In genomic region chr1:81851217-81851616, GRCh38 we compare ENCODE assay signal across 34 cellular contexts. TPM values are rescaled to one million over a fixed set of nuclear protein-coding genes. Genes with fewer than 3 reads are reported as not detected.
"Had no signal": no experiment of that assay in that cellular context is flagged by ENCODE, and none has a peak within 500 bp of the region (broad histone marks: within the 10 kb centered on the region; RNA-seq: fewer than 3 reads in every experiment).

No MANE protein-coding gene starts in this region.

- H3K9me3 Mint-ChIP-seq: activated CD4-positive, alpha-beta T cell treated with anti-CD3 and anti-CD28 coated beads, Interleukin-2, amount 10 ng/mL, durations not matched to agents 7 days and 5 days; activated T-cell treated with anti-CD3 and anti-CD28 coated beads, Interleukin-2, amount 50 U/mL, for 24 hours; T-helper 2 cell treated with Interferon-gamma antibody and Interleukin-4, amounts not matched to agents 5 μg/mL and 100 μg/mL, for 36 hours had no signal

- DNase-seq: activated CD4-positive, alpha-beta memory T cell treated with anti-CD3 and anti-CD28 coated beads, Interleukin-2, amount 10 ng/mL, durations not matched to agents 7 days and 5 days; activated CD4-positive, alpha-beta T cell treated with anti-CD3 and anti-CD28 coated beads for 1 hour; activated CD4-positive, alpha-beta T cell treated with anti-CD3 and anti-CD28 coated beads for 4 hours; activated CD4-positive, alpha-beta T cell treated with anti-CD3 and anti-CD28 coated beads, Interleukin-2, amount 10 ng/mL, durations not matched to agents 7 days and 5 days; activated CD4-positive, alpha-beta T cell treated with anti-CD3 and anti-CD28 coated beads, Interleukin-2, amount 50 U/mL, for 4 hours; activated CD4-positive, CD25-positive, alpha-beta regulatory T cell; activated CD8-positive, alpha-beta memory T cell treated with anti-CD3 and anti-CD28 coated beads, Interleukin-2, amount 50 U/mL, for 48 hours; activated effector memory CD4-positive, alpha-beta T cell treated with Interleukin-2 at 50 U/mL for 16 hours; activated gamma-delta T cell treated with Interleukin-2 at 50 U/mL for 16 hours; activated naive CD4-positive, alpha-beta T cell treated with anti-CD3 and anti-CD28 coated beads, Interleukin-2, amount 50 U/mL, for 16 hours; activated naive CD4-positive, alpha-beta T cell treated with Interleukin-2 at 50 U/mL for 16 hours; activated T-cell treated with anti-CD3 and anti-CD28 coated beads for 4 hours; activated T-cell treated with anti-CD3 and anti-CD28 coated beads, Interleukin-2, amount 50 U/mL, for 24 hours; amniotic stem cell; anterior cingulate cortex; brain microvascular endothelial cell; cortex of kidney; dermis blood vessel endothelial cell; effector CD4-positive, alpha-beta T cell; effector memory CD8-positive, alpha-beta T cell; erythroblast; foreskin keratinocyte; heart right ventricle; T-helper 1 cell; T-helper 17 cell; T1000 had no signal

- H3K4me3 ChIP-seq: esophagus muscularis mucosa, gastroesophageal sphincter, heart right ventricle had no signal

- H3K4me1 ChIP-seq: foreskin keratinocyte had no signal

- H3K4me3 Mint-ChIP-seq: activated CD4-positive, alpha-beta memory T cell treated with anti-CD3 and anti-CD28 coated beads, Interleukin-2, amount 10 ng/mL, durations not matched to agents 7 days and 5 days; activated CD4-positive, alpha-beta T cell treated with anti-CD3 and anti-CD28 coated beads, Interleukin-2, amount 10 ng/mL, durations not matched to agents 7 days and 5 days; activated naive CD8-positive, alpha-beta T cell; activated T-cell treated with anti-CD3 and anti-CD28 coated beads, Interleukin-2, amount 50 U/mL, for 24 hours; activated T-helper 17 cell treated with anti-CD3 and anti-CD28 coated beads, Interleukin-2, amount 50 U/mL, for 72 hours; central memory CD8-positive, alpha-beta T cell; effector memory CD8-positive, alpha-beta T cell; T-helper 17 cell; T-helper 2 cell treated with Interferon-gamma antibody and Interleukin-4, amounts not matched to agents 5 μg/mL and 100 μg/mL, for 36 hours had no signal

- H3K27ac Mint-ChIP-seq: activated CD4-positive, alpha-beta memory T cell treated with anti-CD3 and anti-CD28 coated beads, Interleukin-2, amount 10 ng/mL, durations not matched to agents 7 days and 5 days; activated CD4-positive, alpha-beta T cell treated with anti-CD3 and anti-CD28 coated beads, Interleukin-2, amount 10 ng/mL, durations not matched to agents 7 days and 5 days; activated naive CD8-positive, alpha-beta T cell; activated T-cell treated with anti-CD3 and anti-CD28 coated beads, Interleukin-2, amount 50 U/mL, for 24 hours; activated T-helper 17 cell treated with anti-CD3 and anti-CD28 coated beads, Interleukin-2, amount 50 U/mL, for 72 hours; effector memory CD8-positive, alpha-beta T cell; T-helper 17 cell; T-helper 2 cell treated with Interferon-gamma antibody and Interleukin-4, amounts not matched to agents 5 μg/mL and 100 μg/mL, for 36 hours had no signal

- H3K36me3 ChIP-seq: brain microvascular endothelial cell, esophagus muscularis mucosa, gastroesophageal sphincter, heart right ventricle had no signal

- FAIRE-seq: astrocyte, bronchial epithelial cell had no signal

- H3K4me1 Mint-ChIP-seq: activated CD4-positive, alpha-beta memory T cell treated with anti-CD3 and anti-CD28 coated beads, Interleukin-2, amount 10 ng/mL, durations not matched to agents 7 days and 5 days; activated CD4-positive, alpha-beta T cell treated with anti-CD3 and anti-CD28 coated beads, Interleukin-2, amount 10 ng/mL, durations not matched to agents 7 days and 5 days; activated T-helper 17 cell treated with anti-CD3 and anti-CD28 coated beads, Interleukin-2, amount 50 U/mL, for 72 hours; central memory CD8-positive, alpha-beta T cell; T-helper 17 cell had no signal

- H3K9me3 ChIP-seq: esophagus muscularis mucosa, gastroesophageal sphincter, heart right ventricle had no signal

- ATAC-seq: activated T-helper 17 cell treated with anti-CD3 and anti-CD28 coated beads, Interleukin-2, amount 50 U/mL, for 72 hours; effector memory CD8-positive, alpha-beta T cell; foreskin keratinocyte; gastroesophageal sphincter; heart right ventricle; T-helper 17 cell had no signal

- H3K27me3 ChIP-seq: brain microvascular endothelial cell, esophagus muscularis mucosa, foreskin keratinocyte, gastroesophageal sphincter, heart right ventricle had no signal

- H3K36me3 Mint-ChIP-seq: activated naive CD8-positive, alpha-beta T cell had no signal

- H3K27ac ChIP-seq: brain microvascular endothelial cell, esophagus muscularis mucosa, foreskin keratinocyte, gastroesophageal sphincter, heart right ventricle had no signal

- H3K27me3 Mint-ChIP-seq: activated CD4-positive, alpha-beta memory T cell treated with anti-CD3 and anti-CD28 coated beads, Interleukin-2, amount 10 ng/mL, durations not matched to agents 7 days and 5 days; activated CD4-positive, alpha-beta T cell treated with anti-CD3 and anti-CD28 coated beads, Interleukin-2, amount 10 ng/mL, durations not matched to agents 7 days and 5 days; activated naive CD8-positive, alpha-beta T cell; activated T-cell treated with anti-CD3 and anti-CD28 coated beads, Interleukin-2, amount 50 U/mL, for 24 hours; activated T-helper 17 cell treated with anti-CD3 and anti-CD28 coated beads, Interleukin-2, amount 50 U/mL, for 72 hours; central memory CD8-positive, alpha-beta T cell; effector memory CD8-positive, alpha-beta T cell; T-helper 17 cell had no signal

RNA-seq across cellular contexts. Expression of gene ADGRL2, which starts 50.5 kb away (rescaled TPM):
- total RNA-seq: activated CD4-positive, alpha-beta memory T cell treated with anti-CD3 and anti-CD28 coated beads, Interleukin-2, amount 10 ng/mL, durations not matched to agents 7 days and 5 days; activated CD4-positive, alpha-beta T cell treated with anti-CD3 and anti-CD28 coated beads, Interleukin-2, amount 10 ng/mL, durations not matched to agents 7 days and 5 days; activated T-helper 17 cell treated with anti-CD3 and anti-CD28 coated beads, Interleukin-2, amount 50 U/mL, for 72 hours; T-helper 17 cell had no signal
